Comparison of ENCODE assay signal across 2 cellular contexts in genomic region chr2:73894877-73895276, GRCh38.
TF ChIP-seq lines count a peak whose summit lies in the region.

No MANE protein-coding gene starts in this region.

TF ChIP-seq in H1, 55 proteins besides CTCF, POLR2A, EP300 and RAD21:
- TF ChIP-seq FOSL1 (IDR thresholded peaks at IDR 0.05; ENCODE audit: insufficient read depth, low read depth, low read length) (no peak), TEAD4 (IDR thresholded peaks at IDR 0.05; ENCODE audit: low read depth, low read length) (no peak), CHD1 (IDR thresholded peaks at IDR 0.05; ENCODE audit: low read depth, low read length) (no peak), SUZ12 (IDR thresholded peaks at IDR 0.05; ENCODE audit: low read length) (no peak)
TF ChIP-seq in H1: peak in this region for 0.

TF ChIP-seq in HEK293T, 16 proteins besides CTCF, POLR2A, EP300 and RAD21:
- TF ChIP-seq SP1 (IDR thresholded peaks at IDR 0.05) (no peak), ELF4 (IDR thresholded peaks at IDR 0.05) (no peak), FOXM1 (IDR thresholded peaks at IDR 0.05; ENCODE audit: borderline replicate concordance) (no peak), LEF1 (IDR thresholded peaks at IDR 0.05; ENCODE audit: borderline replicate concordance) (no peak), HDGF (IDR thresholded peaks at IDR 0.05; ENCODE audit: borderline replicate concordance) (no peak), BHLHE40 (IDR thresholded peaks at IDR 0.05; ENCODE audit: borderline replicate concordance) (no peak), SUZ12 (IDR thresholded peaks at IDR 0.05) (no peak), CTBP1 (IDR thresholded peaks at IDR 0.05; ENCODE audit: borderline replicate concordance) (no peak), NFRKB (IDR thresholded peaks at IDR 0.05) (no peak), ZNF384 (IDR thresholded peaks at IDR 0.05) (no peak), TARDBP (IDR thresholded peaks at IDR 0.05) (no peak), FOXK2 (IDR thresholded peaks at IDR 0.05) (no peak), ARNT (IDR thresholded peaks at IDR 0.05) (no peak), FOXA1 (IDR thresholded peaks at IDR 0.05) (no peak), L3MBTL2 (conservative IDR thresholded peaks at IDR 0.05) (no peak)
- TF ChIP-seq, protein P1, sequence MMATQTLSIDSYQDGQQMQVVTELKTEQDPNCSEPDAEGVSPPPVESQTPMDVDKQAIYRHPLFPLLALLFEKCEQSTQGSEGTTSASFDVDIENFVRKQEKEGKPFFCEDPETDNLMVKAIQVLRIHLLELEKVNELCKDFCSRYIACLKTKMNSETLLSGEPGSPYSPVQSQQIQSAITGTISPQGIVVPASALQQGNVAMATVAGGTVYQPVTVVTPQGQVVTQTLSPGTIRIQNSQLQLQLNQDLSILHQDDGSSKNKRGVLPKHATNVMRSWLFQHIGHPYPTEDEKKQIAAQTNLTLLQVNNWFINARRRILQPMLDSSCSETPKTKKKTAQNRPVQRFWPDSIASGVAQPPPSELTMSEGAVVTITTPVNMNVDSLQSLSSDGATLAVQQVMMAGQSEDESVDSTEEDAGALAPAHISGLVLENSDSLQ (IDR thresholded peaks at IDR 0.05): no peak
